1 cellular context compared by ENCODE assay signal in genomic region chr2:98868548-98869271, GRCh38.
TF ChIP-seq lines count a peak whose summit lies in the region.

No MANE protein-coding gene starts in this region.

TF ChIP-seq in GM23338, 12 proteins besides CTCF, POLR2A, EP300 and RAD21 (continued from another document):
- TF ChIP-seq, protein P1, sequence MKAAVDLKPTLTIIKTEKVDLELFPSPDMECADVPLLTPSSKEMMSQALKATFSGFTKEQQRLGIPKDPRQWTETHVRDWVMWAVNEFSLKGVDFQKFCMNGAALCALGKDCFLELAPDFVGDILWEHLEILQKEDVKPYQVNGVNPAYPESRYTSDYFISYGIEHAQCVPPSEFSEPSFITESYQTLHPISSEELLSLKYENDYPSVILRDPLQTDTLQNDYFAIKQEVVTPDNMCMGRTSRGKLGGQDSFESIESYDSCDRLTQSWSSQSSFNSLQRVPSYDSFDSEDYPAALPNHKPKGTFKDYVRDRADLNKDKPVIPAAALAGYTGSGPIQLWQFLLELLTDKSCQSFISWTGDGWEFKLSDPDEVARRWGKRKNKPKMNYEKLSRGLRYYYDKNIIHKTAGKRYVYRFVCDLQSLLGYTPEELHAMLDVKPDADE (IDR thresholded peaks at IDR 0.05), result no peak
- TF ChIP-seq ZNF462 (CRISPR knock-in tag; IDR thresholded peaks at IDR 0.05), result no peak
